29 cellular contexts compared by ENCODE assay signal in the genomic region with DNA sequence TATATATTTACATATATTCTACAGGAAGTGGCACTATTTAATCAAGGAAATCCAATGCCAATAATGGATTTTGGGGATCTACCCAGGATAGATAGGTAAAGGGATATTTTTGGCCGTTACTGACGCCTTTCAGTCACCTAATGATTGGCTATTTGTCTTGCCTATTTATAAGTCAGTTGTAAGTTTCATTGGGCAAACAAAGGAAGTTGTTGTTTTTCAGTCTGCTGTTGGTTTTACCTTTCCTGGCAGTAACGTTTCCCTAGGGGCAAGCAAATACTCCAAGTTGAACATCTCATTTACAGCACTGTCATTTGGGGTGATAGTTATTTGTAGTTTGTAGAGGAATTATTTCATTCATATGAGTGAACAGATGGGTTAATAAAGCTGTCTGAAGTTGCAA.
"Had no signal": no experiment of that assay in that cellular context is flagged by ENCODE, and none has a peak within 500 bp of the region (broad histone marks: within the 10 kb centered on the region; RNA-seq: fewer than 3 reads in every experiment).

No MANE protein-coding gene starts in this region.

- H3K9me3 ChIP-seq: ascending aorta, colonic mucosa, gastrocnemius medialis, left ventricle myocardium inferior, testis, transverse colon had no signal

- DNase-seq: activated CD4-positive, alpha-beta memory T cell treated with anti-CD3 and anti-CD28 coated beads for 36 hours; activated CD4-positive, alpha-beta T cell treated with anti-CD3 and anti-CD28 coated beads, Interleukin-2, amount 10 ng/mL, durations not matched to agents 24 days and 14 days; activated CD4-positive, CD25-positive, alpha-beta regulatory T cell treated with anti-CD3 and anti-CD28 coated beads, Interleukin-2, amount 50 U/mL, for 72 hours; activated CD8-positive, alpha-beta memory T cell treated with anti-CD3 and anti-CD28 coated beads, Interleukin-2, amount 50 U/mL, for 4 hours; activated gamma-delta T cell; activated naive CD4-positive, alpha-beta T cell treated with anti-CD3 and anti-CD28 coated beads, Interleukin-2, amount 10 ng/mL, durations not matched to agents 7 days and 5 days; activated naive CD8-positive, alpha-beta T cell treated with anti-CD3 and anti-CD28 coated beads, Interleukin-2, amount 10 ng/mL, durations not matched to agents 7 days and 5 days; activated T-cell treated with anti-CD3 and anti-CD28 coated beads, Interleukin-2, amount 50 U/mL, for 1 hour; cerebellar nuclear complex; colonic mucosa; dorsolateral prefrontal cortex; effector memory CD8-positive, alpha-beta T cell; erythroblast; gastrocnemius medialis; glutamatergic neuron; left ventricle myocardium inferior; mesendoderm; natural killer cell; right cardiac atrium; stimulated activated CD4-positive, alpha-beta T cell treated with anti-CD3 and anti-CD28 coated beads, Interleukin-15, amount 100 ng/mL, for 24 hours; stimulated activated CD4-positive, alpha-beta T cell treated with anti-CD3 and anti-CD28 coated beads, Interleukin-2, amount 100 ng/mL, for 24 hours; stimulated activated naive CD4-positive, alpha-beta T cell; testis; transverse colon had no signal

- H3K36me3 ChIP-seq: ascending aorta, cardiac muscle cell, colonic mucosa, gastrocnemius medialis, left ventricle myocardium inferior, neural progenitor cell, transverse colon had no signal

- H3K4me3 Mint-ChIP-seq: activated CD4-positive, alpha-beta memory T cell treated with anti-CD3 and anti-CD28 coated beads for 36 hours; activated CD4-positive, alpha-beta T cell treated with anti-CD3 and anti-CD28 coated beads, Interleukin-2, amount 10 ng/mL, durations not matched to agents 24 days and 14 days; activated naive CD4-positive, alpha-beta T cell treated with anti-CD3 and anti-CD28 coated beads, Interleukin-2, amount 10 ng/mL, durations not matched to agents 7 days and 5 days; activated naive CD8-positive, alpha-beta T cell treated with anti-CD3 and anti-CD28 coated beads, Interleukin-2, amount 10 ng/mL, durations not matched to agents 7 days and 5 days; brain; effector memory CD8-positive, alpha-beta T cell; natural killer cell; neural progenitor cell had no signal

- H3K4me3 ChIP-seq: ascending aorta, cardiac muscle cell, colonic mucosa, dorsolateral prefrontal cortex, gastrocnemius medialis, left ventricle myocardium inferior, lung, neural progenitor cell, testis, transverse colon had no signal

- H3K4me2 ChIP-seq: neural progenitor cell had no signal

- H3K36me3 Mint-ChIP-seq: activated CD4-positive, alpha-beta memory T cell treated with anti-CD3 and anti-CD28 coated beads for 36 hours; activated naive CD4-positive, alpha-beta T cell treated with anti-CD3 and anti-CD28 coated beads, Interleukin-2, amount 10 ng/mL, durations not matched to agents 7 days and 5 days; activated naive CD8-positive, alpha-beta T cell treated with anti-CD3 and anti-CD28 coated beads, Interleukin-2, amount 10 ng/mL, durations not matched to agents 7 days and 5 days; brain; natural killer cell; neural progenitor cell had no signal

- H2AFZ ChIP-seq: neural progenitor cell had no signal

- H3K27me3 Mint-ChIP-seq: activated CD4-positive, alpha-beta T cell treated with anti-CD3 and anti-CD28 coated beads, Interleukin-2, amount 10 ng/mL, durations not matched to agents 24 days and 14 days; activated naive CD4-positive, alpha-beta T cell treated with anti-CD3 and anti-CD28 coated beads, Interleukin-2, amount 10 ng/mL, durations not matched to agents 7 days and 5 days; brain had no signal

- H3K27me3 ChIP-seq: ascending aorta, cardiac muscle cell, colonic mucosa, dorsolateral prefrontal cortex, gastrocnemius medialis, neural progenitor cell, testis, transverse colon had no signal

- H3K4me1 Mint-ChIP-seq: activated naive CD4-positive, alpha-beta T cell treated with anti-CD3 and anti-CD28 coated beads, Interleukin-2, amount 10 ng/mL, durations not matched to agents 7 days and 5 days; activated naive CD8-positive, alpha-beta T cell treated with anti-CD3 and anti-CD28 coated beads, Interleukin-2, amount 10 ng/mL, durations not matched to agents 7 days and 5 days; brain; natural killer cell; neural progenitor cell had no signal

- H3K9me3 Mint-ChIP-seq: activated CD4-positive, alpha-beta memory T cell treated with anti-CD3 and anti-CD28 coated beads for 36 hours; activated CD4-positive, alpha-beta T cell treated with anti-CD3 and anti-CD28 coated beads, Interleukin-2, amount 10 ng/mL, durations not matched to agents 24 days and 14 days; activated naive CD4-positive, alpha-beta T cell treated with anti-CD3 and anti-CD28 coated beads, Interleukin-2, amount 10 ng/mL, durations not matched to agents 7 days and 5 days; activated naive CD8-positive, alpha-beta T cell treated with anti-CD3 and anti-CD28 coated beads, Interleukin-2, amount 10 ng/mL, durations not matched to agents 7 days and 5 days; effector memory CD8-positive, alpha-beta T cell; natural killer cell had no signal

- H3K9ac ChIP-seq: neural progenitor cell had no signal

- H3K27ac ChIP-seq: ascending aorta, cardiac muscle cell, colonic mucosa, dorsolateral prefrontal cortex, gastrocnemius medialis, left ventricle myocardium inferior, neural progenitor cell, testis, transverse colon had no signal

- ATAC-seq: effector memory CD8-positive, alpha-beta T cell; gastrocnemius medialis; natural killer cell; right cardiac atrium had no signal

- H3K4me1 ChIP-seq: ascending aorta, colonic mucosa, gastrocnemius medialis, left ventricle myocardium inferior, neural progenitor cell, testis, transverse colon had no signal
